In genomic region chr7:67955061-67955460, GRCh38 we compare ENCODE assay signal across 24 cellular contexts.
DNase-seq lines count a peak whose midpoint lies in the region; ATAC-seq and TF ChIP-seq lines count a peak whose summit lies in the region.
"Had no signal": no experiment of that assay in that cellular context is flagged by ENCODE, and none has a peak within 500 bp of the region (broad histone marks: within the 10 kb centered on the region; RNA-seq: fewer than 3 reads in every experiment).

No MANE protein-coding gene starts in this region.

- DNase-seq in NCI-H1092 treated with DMSO at 0.1 percent for 48 hours (lab: John Stamatoyannopoulos, UW) (peak; percentile 12), NCI-H1092 (lab: John Stamatoyannopoulos, UW) (no peak), RPMI7951 (ENCODE audit: low read depth) (peak; percentile 30), iPS-NIHi7 (ENCODE audit: extremely low spot score) (peak; percentile 17), DMS79 (lab: John Stamatoyannopoulos, UW) (no peak), Calu3 (no peak)
- DNase-seq in naive thymus-derived CD8-positive, alpha-beta T cell = no peak
- DNase-seq in activated T-cell treated with anti-CD3 and anti-CD28 coated beads, Interleukin-2, amount 50 U/mL, for 1 hour = no peak
- DNase-seq: ACHN; Caco-2; CD4-positive, alpha-beta T cell; DMS153; GOT3; Kasumi-1; MM.1S; NCI-H1105; NCI-H146; NCI-H2029; NCI-H226; NCI-H510A treated with DMSO at 0.1 percent for 48 hours; NCI-H748 treated with DMSO at 0.1 percent for 48 hours; Peyer's patch had no signal

- H3K36me3 Mint-ChIP-seq in naive thymus-derived CD8-positive, alpha-beta T cell = peaks cover 0 to 10% (median 0%) of the 10 kb centered on the region in 3 donors
- no peaks in the 10 kb centered on the region for H3K36me3 Mint-ChIP-seq in Calu3 (ENCODE audit: insufficient read depth, unreplicated experiment)
- H3K36me3 Mint-ChIP-seq: IgD-negative memory B cell had no signal

- POLR2A ChIA-PET in naive thymus-derived CD8-positive, alpha-beta T cell (lab: Charles Lee) = no interaction called here

- BruUV-seq in Calu3 (replicated peaks; lab: Mats Ljungman, UMichigan) = no TSS peak

- peaks cover 0 to 10% (median 0%) of the 10 kb centered on the region in 5 donors for H3K27me3 Mint-ChIP-seq in naive thymus-derived CD8-positive, alpha-beta T cell
- H3K27me3 Mint-ChIP-seq in Calu3 (ENCODE audit: unreplicated experiment) = no peaks in the 10 kb centered on the region
- H3K27me3 Mint-ChIP-seq: CD4-positive, alpha-beta T cell; IgD-negative memory B cell had no signal

- CTCF ChIA-PET in Calu3 (lab: Charles Lee) = interaction anchor here (0.7 kb wide), 1 partner anchor 17 kb away, joined by 3 read pairs; no protein-coding TSS in a partner anchor

- H3K27ac Mint-ChIP-seq in naive thymus-derived CD8-positive, alpha-beta T cell = no peak overlapping the region
- no peak overlapping the region for H3K27ac Mint-ChIP-seq in Calu3 (ENCODE audit: unreplicated experiment)
- H3K27ac Mint-ChIP-seq: CD4-positive, alpha-beta T cell had no signal

- ATAC-seq in naive thymus-derived CD8-positive, alpha-beta T cell = no peak
- ATAC-seq: Right ventricle myocardium inferior had no signal

- intact Hi-C loops in Calu3 (cut with micrococcal nuclease; ENCODE audit: unreplicated experiment) = no loop called here

- H3K4me3 Mint-ChIP-seq in naive thymus-derived CD8-positive, alpha-beta T cell = no peak overlapping the region
- H3K4me3 Mint-ChIP-seq in Calu3 (ENCODE audit: low read depth, unreplicated experiment) = no peak overlapping the region
- H3K4me3 Mint-ChIP-seq: CD4-positive, alpha-beta T cell; IgD-negative memory B cell had no signal

- H3K9me3 Mint-ChIP-seq in naive thymus-derived CD8-positive, alpha-beta T cell = peaks cover 0 to 35% (median 14%) of the 10 kb centered on the region in 9 donors
- peaks cover 16% of the 10 kb centered on the region for H3K9me3 Mint-ChIP-seq in Calu3 (ENCODE audit: low read depth, unreplicated experiment)

- H3K4me1 Mint-ChIP-seq in naive thymus-derived CD8-positive, alpha-beta T cell = no peaks in the 10 kb centered on the region
- no peaks in the 10 kb centered on the region for H3K4me1 Mint-ChIP-seq in Calu3 (ENCODE audit: low read depth, unreplicated experiment)
- H3K4me1 Mint-ChIP-seq: IgD-negative memory B cell had no signal

- no peak for TF ChIP-seq CTCF in Calu3 (IDR thresholded peaks at IDR 0.05; ENCODE audit: unreplicated experiment)

Comparison
In these comparisons a context has a peak if more than half of its experiments do, and no peak if none do; other contexts are left out.
1. DNase-seq: peak in NCI-H1092 treated with DMSO at 0.1 percent for 48 hours (single experiment), RPMI7951 (single experiment) and iPS-NIHi7 (single experiment); none in NCI-H1092 (single experiment), naive thymus-derived CD8-positive, alpha-beta T cell (0 of 10), activated T-cell treated with anti-CD3 and anti-CD28 coated beads, Interleukin-2, amount 50 U/mL, for 1 hour (single experiment), DMS79 (single experiment) and Calu3 (single experiment).